8 cellular contexts compared by ENCODE assay signal in genomic region chr3:186772886-186773417, GRCh38. TPM values are rescaled to one million over a fixed set of nuclear protein-coding genes. Genes with fewer than 3 reads are reported as not detected.
DNase-seq lines count a peak whose midpoint lies in the region; ATAC-seq and TF ChIP-seq lines count a peak whose summit lies in the region.

No MANE protein-coding gene starts in this region.

- no peak for TF ChIP-seq CTCF in BE2C (IDR thresholded peaks at IDR 0.05; ENCODE audit: low read depth, low read length)

- H3K27me3 ChIP-seq in BE2C (no peaks in the 10 kb centered on the region), mononuclear cell (ENCODE audit: insufficient read depth, low read length) (no peaks in the 10 kb centered on the region)

- H3K9me3 ChIP-seq in BE2C: no peaks in the 10 kb centered on the region
- H3K9me3 ChIP-seq in mononuclear cell (ENCODE audit: low read depth, low read length): no peaks in the 10 kb centered on the region

- peak overlapping the region; percentile 54 for H3K4me3 ChIP-seq in BE2C (ENCODE audit: low read depth, low read length)
- H3K4me3 ChIP-seq in mononuclear cell (ENCODE audit: low read length): peak overlapping the region; percentile 46

- ATAC-seq in HG03457 (IDR thresholded peaks at IDR 0.05; ENCODE audit: unreplicated experiment): peak; percentile 79

- no peaks in the 10 kb centered on the region for H3K36me3 ChIP-seq in BE2C

- DNase-seq in BE2C (peak; percentile 72), GM19240 (ENCODE audit: insufficient read length, low spot score) (peak; percentile 38), SHP77 (lab: John Stamatoyannopoulos, UW) (no peak)
- DNase-seq in activated CD4-positive, alpha-beta T cell treated with anti-CD3 and anti-CD28 coated beads for 48 hours: peak; percentile 81
- peak; percentile 30 for DNase-seq in effector CD8-positive, alpha-beta T cell (lab: John Stamatoyannopoulos, UW)
- DNase-seq in stimulated activated CD8-positive, alpha-beta memory T cell treated with anti-CD3 and anti-CD28 coated beads, Interleukin-4, amount 100 ng/mL, for 24 hours (ENCODE audit: low read depth): peak; percentile 56

- no peaks in the 10 kb centered on the region; the same call in 1 of the 2 replicates for H3K4me1 ChIP-seq in BE2C
- peaks cover 7% of the 10 kb centered on the region for H3K4me1 ChIP-seq in mononuclear cell (ENCODE audit: insufficient read depth, low read length)

RNA-seq across cellular contexts. Expression of gene EIF4A2, which starts 10.4 kb away (rescaled TPM):
- polyA plus RNA-seq in BE2C (2012; ENCODE audit: insufficient read depth, insufficient read length, low read depth): 209 TPM
- 1,243 TPM for total RNA-seq in mononuclear cell

RNA-seq across cellular contexts. Expression of gene RFC4, which starts 33.3 kb away (rescaled TPM):
- 18.8 TPM for polyA plus RNA-seq in BE2C (2012; ENCODE audit: insufficient read depth, insufficient read length, low read depth)
- 9.3 TPM for total RNA-seq in mononuclear cell

RNA-seq across cellular contexts. Expression of gene KNG1, which starts 55.8 kb away (rescaled TPM):
- not detected for polyA plus RNA-seq in BE2C (2012; ENCODE audit: insufficient read depth, insufficient read length, low read depth)
- 0.21 TPM for total RNA-seq in mononuclear cell

Comparison
In these comparisons a context has a peak if more than half of its experiments do, and no peak if none do; other contexts are left out.
1. DNase-seq: peak in BE2C (single experiment), GM19240 (single experiment), activated CD4-positive, alpha-beta T cell treated with anti-CD3 and anti-CD28 coated beads for 48 hours (single experiment), effector CD8-positive, alpha-beta T cell (single experiment) and stimulated activated CD8-positive, alpha-beta memory T cell treated with anti-CD3 and anti-CD28 coated beads, Interleukin-4, amount 100 ng/mL, for 24 hours (single experiment); none in SHP77 (0 of 2).